In the genomic region with DNA sequence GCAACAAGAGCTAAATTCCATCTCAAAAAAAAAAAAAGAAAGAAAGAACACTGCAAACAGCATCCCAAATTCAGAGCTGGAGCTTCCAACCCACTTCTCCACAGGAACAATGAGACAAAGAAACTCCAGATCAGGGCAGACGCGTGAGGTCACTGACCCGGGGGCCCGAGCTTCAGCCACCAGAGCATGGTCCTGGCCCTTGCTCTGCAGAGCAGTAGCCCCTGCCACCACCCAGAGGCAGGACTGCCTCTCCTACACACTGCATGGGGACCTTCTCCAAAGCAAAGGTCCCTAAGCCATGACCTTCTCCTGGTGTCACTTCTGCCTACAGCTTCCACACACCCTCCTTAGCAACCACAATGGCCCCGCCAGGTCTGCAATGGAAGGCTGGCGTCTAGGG, we compare ENCODE assay signal across 14 cellular contexts.
"Had no signal": no experiment of that assay in that cellular context is flagged by ENCODE, and none has a peak within 500 bp of the region (broad histone marks: within the 10 kb centered on the region; RNA-seq: fewer than 3 reads in every experiment).

No MANE protein-coding gene starts in this region.

- H3K4me1 Mint-ChIP-seq: activated naive CD4-positive, alpha-beta T cell treated with anti-CD3 and anti-CD28 coated beads, Interleukin-2, amount 10 ng/mL, durations not matched to agents 7 days and 5 days had no signal

- H3K4me3 Mint-ChIP-seq: activated naive CD4-positive, alpha-beta T cell treated with anti-CD3 and anti-CD28 coated beads, Interleukin-2, amount 10 ng/mL, durations not matched to agents 7 days and 5 days; nephron progenitor cell; stimulated activated naive B cell treated with anti-CD40 and anti-IgM and Interleukin-4, amounts not matched to agents 10 μg/mL and 1 μg/mL and 100 μg/mL, for 72 hours had no signal

- DNase-seq: activated CD4-positive, alpha-beta T cell treated with anti-CD3 and anti-CD28 coated beads for 4 hours; activated naive CD4-positive, alpha-beta T cell treated with anti-CD3 and anti-CD28 coated beads, Interleukin-2, amount 10 ng/mL, durations not matched to agents 7 days and 5 days; activated T-cell treated with anti-CD3 and anti-CD28 coated beads for 4 hours; effector memory CD4-positive, alpha-beta T cell; mammary epithelial cell; nephron progenitor cell; SIG-M5; spleen; stimulated activated CD4-positive, alpha-beta T cell treated with anti-CD3 and anti-CD28 coated beads, Interleukin-1b, Interleukin-23, amount 100 ng/mL, for 48 hours; stimulated activated naive B cell treated with anti-CD40 and anti-IgM and Interleukin-4, amounts not matched to agents 10 μg/mL and 1 μg/mL and 100 μg/mL, for 72 hours; trophoblast cell had no signal

- H3K4me3 ChIP-seq: coronary artery, pancreas, spleen had no signal

- H3K27ac ChIP-seq: coronary artery, pancreas, spleen had no signal

- H3K27me3 ChIP-seq: pancreas, spleen had no signal

- H3K36me3 Mint-ChIP-seq: activated naive CD4-positive, alpha-beta T cell treated with anti-CD3 and anti-CD28 coated beads, Interleukin-2, amount 10 ng/mL, durations not matched to agents 7 days and 5 days; stimulated activated naive B cell treated with anti-CD40 and anti-IgM and Interleukin-4, amounts not matched to agents 10 μg/mL and 1 μg/mL and 100 μg/mL, for 72 hours had no signal

- H3K9me3 ChIP-seq: pancreas, spleen had no signal

- H3K27ac Mint-ChIP-seq: activated naive CD4-positive, alpha-beta T cell treated with anti-CD3 and anti-CD28 coated beads, Interleukin-2, amount 10 ng/mL, durations not matched to agents 7 days and 5 days; activated T-helper 2 cell treated with anti-CD3 and anti-CD28 coated beads, Interferon-gamma antibody, Interleukin-2, Interleukin-4, amounts not matched to agents 10 μg/mL and 5 μg/mL and 100 μg/mL, durations not matched to agents 14 hours and 24 hours and 36 hours; nephron progenitor cell; stimulated activated naive B cell treated with anti-CD40 and anti-IgM and Interleukin-4, amounts not matched to agents 10 μg/mL and 1 μg/mL and 100 μg/mL, for 72 hours had no signal

- ATAC-seq: stimulated activated naive B cell treated with anti-CD40 and anti-IgM and Interleukin-4, amounts not matched to agents 10 μg/mL and 1 μg/mL and 100 μg/mL, for 72 hours had no signal

- H3K9me3 Mint-ChIP-seq: activated naive CD4-positive, alpha-beta T cell treated with anti-CD3 and anti-CD28 coated beads, Interleukin-2, amount 10 ng/mL, durations not matched to agents 7 days and 5 days; activated T-helper 2 cell treated with anti-CD3 and anti-CD28 coated beads, Interferon-gamma antibody, Interleukin-2, Interleukin-4, amounts not matched to agents 10 μg/mL and 5 μg/mL and 100 μg/mL, durations not matched to agents 14 hours and 24 hours and 36 hours; nephron progenitor cell; stimulated activated naive B cell treated with anti-CD40 and anti-IgM and Interleukin-4, amounts not matched to agents 10 μg/mL and 1 μg/mL and 100 μg/mL, for 72 hours had no signal

- H3K36me3 ChIP-seq: pancreas, spleen had no signal
